14 cellular contexts compared by ENCODE assay signal in the genomic region with DNA sequence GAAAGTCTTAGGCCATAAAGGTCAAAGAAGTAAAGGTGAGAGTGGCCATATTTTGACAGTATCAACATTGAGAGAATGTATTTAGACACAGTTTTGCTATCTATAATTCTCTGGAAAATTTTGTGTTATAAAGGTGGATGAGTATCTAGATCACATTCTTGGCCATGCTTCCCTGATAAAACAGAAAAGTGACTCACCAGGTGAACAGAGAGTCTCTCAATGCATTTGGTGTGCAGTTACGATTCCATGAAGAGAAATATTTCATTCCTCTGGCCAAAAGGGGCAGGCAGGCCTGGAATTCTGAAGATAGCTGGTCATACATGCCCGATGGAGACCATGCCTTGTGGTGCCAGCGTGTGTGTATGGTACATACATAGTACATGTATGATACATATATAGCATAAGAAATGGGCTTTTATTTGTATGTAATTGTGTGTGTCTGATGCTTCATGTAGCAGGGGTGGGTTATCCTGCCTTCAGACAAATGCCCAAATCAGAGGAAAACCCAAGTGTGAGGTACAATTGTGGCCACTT.
A peak's percentile ranks its signal among the peaks of the same experiment; 100 is the strongest.
DNase-seq lines count a peak whose midpoint lies in the region; ATAC-seq and TF ChIP-seq lines count a peak whose summit lies in the region.
"Had no signal": no experiment of that assay in that cellular context is flagged by ENCODE, and none has a peak within 500 bp of the region (broad histone marks: within the 10 kb centered on the region; RNA-seq: fewer than 3 reads in every experiment).

No MANE protein-coding gene starts in this region.

- no peak for ATAC-seq in left cardiac atrium
- ATAC-seq in GM18519 (IDR thresholded peaks at IDR 0.05; ENCODE audit: low FRiP score, unreplicated experiment): no peak
- ATAC-seq: A549 had no signal

- H3K27me3 ChIP-seq in left ventricle myocardium inferior (ENCODE audit: low read depth): no peaks in the 10 kb centered on the region
- H3K27me3 ChIP-seq: BLaER1 treated with 17β-estradiol and CSF1 and Interleukin-3, amounts not matched to agents 10 nM and 100 nM had no signal

- H3K9me3 Mint-ChIP-seq in nephron: peaks cover 6% of the 10 kb centered on the region
- H3K9me3 Mint-ChIP-seq: HFFc6 had no signal

- no peak overlapping the region for H3K4me3 Mint-ChIP-seq in nephron
- H3K4me3 Mint-ChIP-seq: HFFc6 had no signal

- intact Hi-C loops in left ventricle myocardium inferior (cut with micrococcal nuclease) (no loop called here), left cardiac atrium (cut with DNase I) (loop anchor here (5.0 to 10.0 kb wide), 2 partner anchors 162 to 169 kb away; partner anchors contain the start of gene SOBP (in 1 of the 2))

- TF ChIP-seq CTCF in left ventricle myocardium inferior (IDR thresholded peaks at IDR 0.05; ENCODE audit: borderline replicate concordance) (no peak), VCaP (conservative IDR thresholded peaks at IDR 0.05) (no peak), nephron (IDR thresholded peaks at IDR 0.05; ENCODE audit: unreplicated experiment in 3 of 3) (no peak)

- H3K4me1 Mint-ChIP-seq in nephron: peaks cover 40% of the 10 kb centered on the region

- no peaks in the 10 kb centered on the region for H3K36me3 ChIP-seq in left ventricle myocardium inferior
- H3K36me3 ChIP-seq: BLaER1 treated with 17β-estradiol and CSF1 and Interleukin-3, amounts not matched to agents 10 nM and 100 nM had no signal

- H3K4me3 ChIP-seq in left ventricle myocardium inferior: no peak overlapping the region
- H3K4me3 ChIP-seq: A549; BLaER1 treated with 17β-estradiol and CSF1 and Interleukin-3, amounts not matched to agents 10 nM and 100 nM; K562 had no signal

- H3K27me3 Mint-ChIP-seq in nephron (ENCODE audit: low read depth): no peaks in the 10 kb centered on the region

- no peak for DNase-seq in left ventricle myocardium inferior
- DNase-seq in left cardiac atrium: no peak
- DNase-seq in NCI-H748 (lab: John Stamatoyannopoulos, UW; ENCODE audit: unreplicated experiment): no peak
- DNase-seq in superior temporal gyrus (ENCODE audit: extremely low spot score): no peak
- DNase-seq: DND-41, HFFc6, NCI-H2029 treated with DMSO at 0.1 percent for 48 hours, SHP77 treated with DMSO at 0.1 percent for 48 hours had no signal

- H3K36me3 Mint-ChIP-seq in nephron (ENCODE audit: low read depth): peaks cover 22% of the 10 kb centered on the region

- H3K27ac Mint-ChIP-seq in nephron: peak overlapping the region; percentile 16 to 97 (median 95)
- H3K27ac Mint-ChIP-seq: HFFc6 had no signal

- peaks cover 55% of the 10 kb centered on the region for H3K4me1 ChIP-seq in left ventricle myocardium inferior
- H3K4me1 ChIP-seq: A549 had no signal

- peak overlapping the region; percentile 41 for H3K27ac ChIP-seq in left ventricle myocardium inferior (replicated peaks)
- peak overlapping the region; percentile 43; the same call in 1 of the 2 replicates for H3K27ac ChIP-seq in VCaP
- H3K27ac ChIP-seq: A549 had no signal

- H3K9me3 ChIP-seq in left ventricle myocardium inferior (replicated peaks): peaks cover 8% of the 10 kb centered on the region
- H3K9me3 ChIP-seq: A549 had no signal
